8 cellular contexts compared by ENCODE assay signal in the genomic region with DNA sequence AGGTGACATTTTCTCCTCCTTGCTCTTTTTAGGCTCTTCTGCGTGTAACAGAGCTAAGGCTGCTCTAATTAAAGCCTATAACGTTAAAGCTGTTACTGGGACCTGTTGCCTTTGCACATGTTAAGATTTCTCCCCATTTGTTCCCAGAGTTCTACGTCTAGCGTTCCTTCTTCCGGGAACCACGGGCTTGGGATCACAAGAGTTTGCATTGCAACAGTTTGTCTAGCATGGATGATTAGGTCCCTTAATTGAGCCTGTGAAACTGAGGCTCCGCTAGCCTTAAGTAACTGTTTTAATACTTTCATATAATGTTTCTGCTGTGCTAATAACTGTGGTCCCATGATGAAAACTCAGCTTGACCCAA. TPM values are rescaled to one million over a fixed set of nuclear protein-coding genes. Genes with fewer than 3 reads are reported as not detected.
DNase-seq lines count a peak whose midpoint lies in the region; ATAC-seq and TF ChIP-seq lines count a peak whose summit lies in the region.

No MANE protein-coding gene starts in this region.

- no peak for TF ChIP-seq CTCF in GM23338 (conservative IDR thresholded peaks at IDR 0.05; ENCODE audit: low read depth in 2 of 2)
- no peak for TF ChIP-seq CTCF in activated CD8-positive, alpha-beta T cell treated with anti-CD3 and anti-CD28 coated beads for 36 hours (IDR thresholded peaks at IDR 0.05)

- peak overlapping the region; percentile 74 for H3K4me3 Mint-ChIP-seq in GM23338
- peak overlapping the region; percentile 75 for H3K4me3 Mint-ChIP-seq in activated CD8-positive, alpha-beta T cell treated with anti-CD3 and anti-CD28 coated beads for 36 hours

- POLR2A ChIA-PET in activated CD8-positive, alpha-beta T cell treated with anti-CD3 and anti-CD28 coated beads for 36 hours (lab: Charles Lee) = interaction anchor here (0.6 to 2.3 kb wide), 7 partner anchors 10 to 357 kb away, joined by 3 to 8 read pairs (median 5); no protein-coding TSS in a partner anchor

- H3K36me3 ChIP-seq in GM23338 (ENCODE audit: insufficient read depth) = no peaks in the 10 kb centered on the region

- H3F3A ChIP-seq in GM23338 (replicated peaks; ENCODE audit: low read depth) = 0 out of 2 replicates have a peak, but pooled peaks cover 4% of the 10 kb centered on the region

- peak overlapping the region; percentile 92 for H3K27ac ChIP-seq in GM23338 (ENCODE audit: low read depth)

- H3K79me2 ChIP-seq in GM23338 (replicated peaks; ENCODE audit: insufficient read depth) = no peaks in the 10 kb centered on the region

- H3K4me1 Mint-ChIP-seq in GM23338 = peaks cover 54% of the 10 kb centered on the region
- peaks cover 42% of the 10 kb centered on the region for H3K4me1 Mint-ChIP-seq in activated CD8-positive, alpha-beta T cell treated with anti-CD3 and anti-CD28 coated beads for 36 hours (ENCODE audit: low read depth)

- no peaks in the 10 kb centered on the region for H4K20me1 ChIP-seq in GM23338 (replicated peaks; ENCODE audit: insufficient read depth)

- no peaks in the 10 kb centered on the region for H3K9me3 Mint-ChIP-seq in GM23338
- H3K9me3 Mint-ChIP-seq in activated CD8-positive, alpha-beta T cell treated with anti-CD3 and anti-CD28 coated beads for 36 hours = no peaks in the 10 kb centered on the region

- DNase-seq in GM23338 (ENCODE audit: low spot score) = no peak
- no peak for DNase-seq in activated CD8-positive, alpha-beta T cell treated with anti-CD3 and anti-CD28 coated beads for 36 hours
- no peak for DNase-seq in skeletal muscle cell (ENCODE audit: low read depth)
- DNase-seq in pons (ENCODE audit: low spot score) = no peak
- no peak for DNase-seq in cortex of kidney (lab: John Stamatoyannopoulos, UW)

- H3K27me3 Mint-ChIP-seq in GM23338 (ENCODE audit: insufficient read depth, low read depth, poor library complexity) = no peaks in the 10 kb centered on the region
- no peaks in the 10 kb centered on the region for H3K27me3 Mint-ChIP-seq in activated CD8-positive, alpha-beta T cell treated with anti-CD3 and anti-CD28 coated beads for 36 hours

- H3K36me3 Mint-ChIP-seq in GM23338 (ENCODE audit: low read depth) = no peaks in the 10 kb centered on the region; the same call in 2 of the 3 replicates
- no peaks in the 10 kb centered on the region for H3K36me3 Mint-ChIP-seq in activated CD8-positive, alpha-beta T cell treated with anti-CD3 and anti-CD28 coated beads for 36 hours (ENCODE audit: low read depth)

- peak; percentile 9; the same call in 2 of the 3 replicates for ATAC-seq in GM23338
- no peak for ATAC-seq in activated CD8-positive, alpha-beta T cell treated with anti-CD3 and anti-CD28 coated beads for 36 hours
- no peak for ATAC-seq in HG03521 (IDR thresholded peaks at IDR 0.05; ENCODE audit: unreplicated experiment)
- ATAC-seq in GM21528 (IDR thresholded peaks at IDR 0.05; ENCODE audit: low FRiP score, unreplicated experiment) = no peak

- CTCF ChIA-PET in activated CD8-positive, alpha-beta T cell treated with anti-CD3 and anti-CD28 coated beads for 36 hours (lab: Charles Lee) = interaction anchor here (0.9 to 7.0 kb wide), 6 partner anchors 10 to 239 kb away, joined by 3 to 39 read pairs (median 4); no protein-coding TSS in a partner anchor

- no peaks in the 10 kb centered on the region for H3K27me3 ChIP-seq in GM23338 (ENCODE audit: insufficient read depth)

- H3K27ac Mint-ChIP-seq in GM23338 = peak overlapping the region; percentile 93
- H3K27ac Mint-ChIP-seq in activated CD8-positive, alpha-beta T cell treated with anti-CD3 and anti-CD28 coated beads for 36 hours = peak overlapping the region; percentile 87

- H3K4me3 ChIP-seq in GM23338 (peak overlapping the region; percentile 48), iPS-11a (ENCODE audit: low read depth, low read length) (peak overlapping the region; percentile 21), skeletal muscle cell (ENCODE audit: low read depth, low read length) (peak overlapping the region; percentile 35)

- H3K9me2 ChIP-seq in GM23338 (ENCODE audit: insufficient read depth) = no peaks in the 10 kb centered on the region

- H2AFZ ChIP-seq in GM23338 = peak overlapping the region; percentile 23

- H3K4me2 ChIP-seq in GM23338 = peak overlapping the region; percentile 74

- H3K4me1 ChIP-seq in GM23338 (ENCODE audit: insufficient read depth) = peaks cover 41% of the 10 kb centered on the region

- intact Hi-C loops in activated CD8-positive, alpha-beta T cell treated with anti-CD3 and anti-CD28 coated beads for 36 hours (cut with micrococcal nuclease) = no loop called here

TF ChIP-seq in GM23338, 12 proteins besides CTCF, POLR2A, EP300 and RAD21:
- TF ChIP-seq EZH2 (IDR thresholded peaks at IDR 0.05; ENCODE audit: low read depth, unreplicated experiment) (no peak), NANOG (IDR thresholded peaks at IDR 0.05; ENCODE audit: borderline replicate concordance) (no peak), CREB1 (CRISPR knock-in tag; IDR thresholded peaks at IDR 0.05; ENCODE audit: low read depth) (no peak), REST (IDR thresholded peaks at IDR 0.05; ENCODE audit: unreplicated experiment) (no peak), ETS1 (IDR thresholded peaks at IDR 0.05) (no peak), JUNB (IDR thresholded peaks at IDR 0.05; ENCODE audit: unreplicated experiment) (no peak)

RNA-seq across cellular contexts. Expression of gene LYZ, which starts 16.7 kb away (rescaled TPM):
- total RNA-seq in GM23338 (2014; rRNA removed; shearing (Covaris generic)) = not detected in 2 replicates
- polyA plus RNA-seq in GM23338 (2016; fragmentation: Nextera tagmentation; extraction: Ambion mirVana) = 0.16 TPM in 1 of 2 replicates, not detected in the other
- total RNA-seq in activated CD8-positive, alpha-beta T cell treated with anti-CD3 and anti-CD28 coated beads for 36 hours = not detected

RNA-seq across cellular contexts. Expression of gene YEATS4, which starts 28.1 kb away (rescaled TPM):
- 82.5 and 90.5 TPM in 2 replicates for total RNA-seq in GM23338 (2014; rRNA removed; shearing (Covaris generic))
- polyA plus RNA-seq in GM23338 (2016; fragmentation: Nextera tagmentation; extraction: Ambion mirVana) = 64.4 and 64.7 TPM in 2 replicates
- total RNA-seq in activated CD8-positive, alpha-beta T cell treated with anti-CD3 and anti-CD28 coated beads for 36 hours = 10 to 100 TPM; 54.0 to 60.9 TPM
